ENCODE assay signal across 4 cellular contexts in genomic region chrX:55072286-55072685, GRCh38. TPM values are rescaled to one million over a fixed set of nuclear protein-coding genes. Genes with fewer than 3 reads are reported as not detected.
"Had no signal": no experiment of that assay in that cellular context is flagged by ENCODE, and none has a peak within 500 bp of the region (broad histone marks: within the 10 kb centered on the region; RNA-seq: fewer than 3 reads in every experiment).

No MANE protein-coding gene starts in this region.

- DNase-seq: GDM1, GF-D8 had no signal

- ATAC-seq: GM12878 had no signal

RNA-seq across cellular contexts. Expression of gene PAGE2B, which starts 2.5 kb away (rescaled TPM):
- total RNA-seq: G401, GM12878 had no signal

RNA-seq across cellular contexts. Expression of gene PAGE2, which starts 16.5 kb away (rescaled TPM):
- total RNA-seq: G401, GM12878 had no signal

RNA-seq across cellular contexts. Expression of gene ALAS2, which starts 41.5 kb away (rescaled TPM):
- total RNA-seq: G401, GM12878 had no signal
